ENCODE assay signal across 19 cellular contexts in the genomic region with DNA sequence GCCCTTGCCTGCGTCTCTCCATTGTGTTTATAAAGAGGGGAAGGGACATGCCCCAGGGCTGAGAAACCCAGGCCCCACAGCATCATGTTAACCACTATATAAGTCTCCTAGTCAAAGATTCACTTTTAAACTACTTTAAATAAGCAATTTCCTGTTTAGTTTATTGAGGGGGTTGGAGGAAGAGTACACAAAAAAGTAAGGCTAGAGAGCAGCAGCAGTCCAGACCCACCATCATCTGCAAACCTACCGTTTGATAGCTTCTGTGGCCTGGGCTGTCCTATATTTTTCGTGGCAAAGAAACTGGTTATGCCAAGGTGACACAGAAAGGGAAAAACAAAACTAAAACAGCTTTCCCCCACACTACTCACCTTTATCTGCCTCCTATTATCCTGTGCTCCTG.
DNase-seq lines count a peak whose midpoint lies in the region; ATAC-seq and TF ChIP-seq lines count a peak whose summit lies in the region.
"Had no signal": no experiment of that assay in that cellular context is flagged by ENCODE, and none has a peak within 500 bp of the region (broad histone marks: within the 10 kb centered on the region; RNA-seq: fewer than 3 reads in every experiment).

No MANE protein-coding gene starts in this region.

- H3K9me1 ChIP-seq in IMR-90 (ENCODE audit: insufficient read depth, low read length), result no peaks in the 10 kb centered on the region

- no peak overlapping the region for H3K9ac ChIP-seq in IMR-90 (ENCODE audit: low read depth, low read length)
- no peak overlapping the region for H3K9ac ChIP-seq in mesenchymal stem cell (ENCODE audit: low read length)

- H4K91ac ChIP-seq in IMR-90 (ENCODE audit: insufficient read depth, low read depth, low read length), result 0 out of 2 replicates have a peak overlapping the region, but pooled peaks have one; percentile 41
- H4K91ac ChIP-seq in mesenchymal stem cell (ENCODE audit: low read length), result no peak overlapping the region

- H3K14ac ChIP-seq in IMR-90 (replicated peaks; ENCODE audit: low read depth, low read length) (no peak overlapping the region), mesenchymal stem cell (ENCODE audit: low read length in 2 of 2) (peak overlapping the region in 1 of 2 experiments; percentile 48)

- no peaks in the 10 kb centered on the region for H3K27me3 ChIP-seq in IMR-90 (ENCODE audit: control insufficient read depth, insufficient read depth, low read length)
- H3K27me3 ChIP-seq in Panc1 (ENCODE audit: control insufficient read depth, insufficient read depth, low read length), result no peaks in the 10 kb centered on the region
- no peaks in the 10 kb centered on the region for H3K27me3 ChIP-seq in mesenchymal stem cell (ENCODE audit: control insufficient read depth in 1 of 2, insufficient read depth in 1 of 2, low read length in 2 of 2)
- H3K27me3 ChIP-seq in right atrium auricular region, result no peaks in the 10 kb centered on the region

- BruUV-seq in IMR-90 (replicated peaks; lab: Mats Ljungman, UMichigan) (no TSS peak), Panc1 (replicated peaks; lab: Mats Ljungman, UMichigan) (no TSS peak)

- TF ChIP-seq CTCF in IMR-90 (conservative IDR thresholded peaks at IDR 0.05; ENCODE audit: low read depth, low read length), result no peak
- no peak for TF ChIP-seq CTCF in Panc1 (IDR thresholded peaks at IDR 0.05)
- no peak for TF ChIP-seq CTCF in mucosa of descending colon (IDR thresholded peaks at IDR 0.05)
- TF ChIP-seq CTCF in right atrium auricular region (IDR thresholded peaks at IDR 0.05), result no peak

- H3K56ac ChIP-seq in IMR-90 (ENCODE audit: extremely low read depth, insufficient read depth, low read length), result no peak overlapping the region

- H2BK5ac ChIP-seq in IMR-90 (ENCODE audit: low read depth, low read length, poor library complexity, severe bottlenecking), result no peak overlapping the region
- H2BK5ac ChIP-seq in mesenchymal stem cell (ENCODE audit: low read depth, low read length, poor library complexity, severe bottlenecking), result no peak overlapping the region

- WGBS in IMR-90 (ENCODE audit: extremely low coverage in 2 of 2, insufficient read length in 1 of 2), 2 experiments, result no CpG with 5 or more reads among the region's 3 CpGs
- WGBS in mesenchymal stem cell, result 42% methylated on average over 2 of the region's 3 CpGs

- TF ChIP-seq RAD21 in IMR-90 (IDR thresholded peaks at IDR 0.05; ENCODE audit: low read length), result no peak

- in situ Hi-C loops in IMR-90 (cut with MboI; ENCODE audit: low sequenced_read_pairs), result no loop called here
- in situ Hi-C loops in Panc1 (cut with HindIII; ENCODE audit: low pct_unique_long_range_greater_than_20kb, low sequenced_read_pairs), result no loop called here

- H3K27ac ChIP-seq in IMR-90 (ENCODE audit: insufficient read depth, low read length) (no peak overlapping the region), Panc1 (ENCODE audit: low read length) (peak overlapping the region; percentile 58; the same call in 1 of the 2 replicates), mesenchymal stem cell (ENCODE audit: low read length, poor library complexity, severe bottlenecking) (no peak overlapping the region), right atrium auricular region (no peak overlapping the region)

- H3K4me3 ChIP-seq in IMR-90 (ENCODE audit: insufficient read depth, low read depth, low read length), result no peak overlapping the region
- H3K4me3 ChIP-seq in Panc1 (ENCODE audit: low read depth in 2 of 2, low read length in 2 of 2), result no peak overlapping the region
- H3K4me3 ChIP-seq in mesenchymal stem cell (ENCODE audit: insufficient read depth in 1 of 2, low read depth in 1 of 2, low read length in 2 of 2), result no peak overlapping the region
- no peak overlapping the region for H3K4me3 ChIP-seq in mucosa of descending colon
- no peak overlapping the region for H3K4me3 ChIP-seq in right atrium auricular region

- no peak overlapping the region for H4K5ac ChIP-seq in IMR-90 (ENCODE audit: low read depth, low read length)

- CTCF ChIA-PET in IMR-90 (lab: Yijun Ruan, JAX), result no interaction called here
- CTCF ChIA-PET in Panc1 (lab: Charles Lee), result no interaction called here

- H2BK12ac ChIP-seq in mesenchymal stem cell (ENCODE audit: low read length in 2 of 2), result peak overlapping the region in 1 of 2 experiments; percentile 52

- H3K18ac ChIP-seq in IMR-90 (ENCODE audit: low read depth, low read length), result no peak overlapping the region
- H3K18ac ChIP-seq in mesenchymal stem cell (ENCODE audit: low read depth in 1 of 2, low read length in 2 of 2), result peak overlapping the region in 1 of 2 experiments; percentile 40

- H3K36me3 ChIP-seq in IMR-90 (ENCODE audit: control insufficient read depth, insufficient read depth, low read length) (no peaks in the 10 kb centered on the region), Panc1 (ENCODE audit: control insufficient read depth, insufficient read depth, low read length) (no peaks in the 10 kb centered on the region), mesenchymal stem cell (ENCODE audit: control insufficient read depth in 1 of 2, insufficient read depth in 2 of 2, low read depth in 1 of 2, low read length in 2 of 2) (no peaks in the 10 kb centered on the region), mucosa of descending colon (ENCODE audit: low read depth) (no peaks in the 10 kb centered on the region), right atrium auricular region (no peaks in the 10 kb centered on the region)

- dilution Hi-C loops in IMR-90 (cut with HindIII; ENCODE audit: low sequenced_read_pairs, unreplicated experiment), result no loop called here

- no peak overlapping the region for H3K4me2 ChIP-seq in IMR-90 (ENCODE audit: low read depth, low read length)
- H3K4me2 ChIP-seq in mesenchymal stem cell (ENCODE audit: low read length, poor library complexity, severe bottlenecking), result no peak overlapping the region

- H3K79me1 ChIP-seq in IMR-90 (ENCODE audit: low read depth in 1 of 2, low read length in 2 of 2) (no peaks in the 10 kb centered on the region), mesenchymal stem cell (replicated peaks; ENCODE audit: low read length, poor library complexity, severe bottlenecking) (no peaks in the 10 kb centered on the region)

- no peak overlapping the region for H2BK120ac ChIP-seq in IMR-90 (ENCODE audit: low read depth, low read length)
- H2BK120ac ChIP-seq in mesenchymal stem cell (ENCODE audit: low read depth, low read length), result no peak overlapping the region

- no peak overlapping the region for H2AK9ac ChIP-seq in IMR-90 (replicated peaks; ENCODE audit: low read depth, low read length, poor library complexity)

- no peak overlapping the region for H2AK5ac ChIP-seq in IMR-90 (ENCODE audit: low read depth, low read length)
- H2AK5ac ChIP-seq in mesenchymal stem cell (ENCODE audit: low read length, severe bottlenecking), result no peak overlapping the region

- no peak overlapping the region for H3K4ac ChIP-seq in IMR-90 (ENCODE audit: low read depth, low read length)
- H3K4ac ChIP-seq in mesenchymal stem cell (ENCODE audit: low read depth in 1 of 2, low read length in 2 of 2), result no peak overlapping the region

- H4K20me1 ChIP-seq in IMR-90 (ENCODE audit: insufficient read depth, low read length), result no peaks in the 10 kb centered on the region

- ATAC-seq in IMR-90 (ENCODE audit: low read depth) (no peak), Panc1 (no peak), mucosa of descending colon (no peak), GM19328 (IDR thresholded peaks at IDR 0.05; ENCODE audit: unreplicated experiment) (no peak)
- ATAC-seq: CD8-positive, alpha-beta T cell had no signal

- H4K8ac ChIP-seq in IMR-90 (ENCODE audit: low read depth in 2 of 2, low read length in 2 of 2), result peak overlapping the region; percentile 25 to 53; a peak in 2 of 4 replicates
- no peak overlapping the region for H4K8ac ChIP-seq in mesenchymal stem cell (ENCODE audit: low read length)

- peak overlapping the region; percentile 41; the same call in 1 of the 2 replicates for H2BK20ac ChIP-seq in IMR-90 (ENCODE audit: low read depth, low read length)

- no peak for TF ChIP-seq POLR2A in IMR-90 (IDR thresholded peaks at IDR 0.05; ENCODE audit: low read depth, low read length)

- H3K9me3 ChIP-seq in IMR-90 (ENCODE audit: control insufficient read depth, insufficient read depth, low read length), result no peaks in the 10 kb centered on the region
- H3K9me3 ChIP-seq in Panc1 (ENCODE audit: control insufficient read depth, insufficient read depth, low read depth, low read length), result no peaks in the 10 kb centered on the region
- H3K9me3 ChIP-seq in mesenchymal stem cell (ENCODE audit: control insufficient read depth, low read length), result no peaks in the 10 kb centered on the region
- no peaks in the 10 kb centered on the region for H3K9me3 ChIP-seq in mucosa of descending colon
- no peaks in the 10 kb centered on the region for H3K9me3 ChIP-seq in right atrium auricular region

- peaks cover 4% of the 10 kb centered on the region for H3K4me1 ChIP-seq in IMR-90 (ENCODE audit: control insufficient read depth, insufficient read depth, low read length)
- H3K4me1 ChIP-seq in Panc1 (ENCODE audit: control insufficient read depth, insufficient read depth, low read length), result no peaks in the 10 kb centered on the region
- no peaks in the 10 kb centered on the region for H3K4me1 ChIP-seq in mesenchymal stem cell (ENCODE audit: control insufficient read depth, insufficient read depth, low read depth, low read length)
- no peaks in the 10 kb centered on the region for H3K4me1 ChIP-seq in mucosa of descending colon (ENCODE audit: low read depth)
- no peaks in the 10 kb centered on the region for H3K4me1 ChIP-seq in right atrium auricular region

- intact Hi-C loops in IMR-90 (cut with micrococcal nuclease) (no loop called here), Panc1 (cut with micrococcal nuclease; ENCODE audit: unreplicated experiment) (no loop called here), mucosa of descending colon (cut with DNase I, micrococcal nuclease) (no loop called here)

- H3K23ac ChIP-seq in IMR-90 (ENCODE audit: low read depth, low read length), result peak overlapping the region; percentile 3; the same call in 1 of the 2 replicates
- H3K23ac ChIP-seq in mesenchymal stem cell (ENCODE audit: low read length in 2 of 2), result no peak overlapping the region

- H2BK15ac ChIP-seq in IMR-90 (ENCODE audit: low read depth, low read length) (peak overlapping the region; percentile 24; the same call in 1 of the 3 replicates), mesenchymal stem cell (ENCODE audit: low read depth, poor library complexity, severe bottlenecking) (no peak overlapping the region)

- DNase-seq in IMR-90, result no peak
- DNase-seq in Panc1 (ENCODE audit: low read depth, low spot score), result no peak
- DNase-seq in mesenchymal stem cell, result peak; percentile 12
- no peak for DNase-seq in mucosa of descending colon
- no peak for DNase-seq in right atrium auricular region (ENCODE audit: low spot score)
- DNase-seq in activated CD8-positive, alpha-beta memory T cell treated with anti-CD3 and anti-CD28 coated beads for 24 hours, result no peak
- DNase-seq: C1 segment of cervical spinal cord; Calu3; CD8-positive, alpha-beta T cell; GDM1; HFFc6; NCI-H1105; NCI-H2029 treated with DMSO at 0.1 percent for 48 hours; NCI-H226; NCI-H524 treated with DMSO at 0.1 percent for 48 hours; OCI-M1; RPMI8226; SHP77 had no signal

- POLR2A ChIA-PET in IMR-90 (lab: Charles Lee; ENCODE audit: unreplicated experiment), result no interaction called here
- POLR2A ChIA-PET in Panc1 (lab: Charles Lee), result interaction anchor here (0.6 kb wide), 1 partner anchor 480 kb away, joined by 6 read pairs; no protein-coding TSS in a partner anchor

- peak overlapping the region; percentile 11 for H2AFZ ChIP-seq in IMR-90 (replicated peaks; ENCODE audit: low read length, poor library complexity)
- peak overlapping the region; percentile 27 for H2AFZ ChIP-seq in mesenchymal stem cell (ENCODE audit: low read depth, low read length)
